Comparison of ENCODE assay signal across 8 cellular contexts in the genomic region with DNA sequence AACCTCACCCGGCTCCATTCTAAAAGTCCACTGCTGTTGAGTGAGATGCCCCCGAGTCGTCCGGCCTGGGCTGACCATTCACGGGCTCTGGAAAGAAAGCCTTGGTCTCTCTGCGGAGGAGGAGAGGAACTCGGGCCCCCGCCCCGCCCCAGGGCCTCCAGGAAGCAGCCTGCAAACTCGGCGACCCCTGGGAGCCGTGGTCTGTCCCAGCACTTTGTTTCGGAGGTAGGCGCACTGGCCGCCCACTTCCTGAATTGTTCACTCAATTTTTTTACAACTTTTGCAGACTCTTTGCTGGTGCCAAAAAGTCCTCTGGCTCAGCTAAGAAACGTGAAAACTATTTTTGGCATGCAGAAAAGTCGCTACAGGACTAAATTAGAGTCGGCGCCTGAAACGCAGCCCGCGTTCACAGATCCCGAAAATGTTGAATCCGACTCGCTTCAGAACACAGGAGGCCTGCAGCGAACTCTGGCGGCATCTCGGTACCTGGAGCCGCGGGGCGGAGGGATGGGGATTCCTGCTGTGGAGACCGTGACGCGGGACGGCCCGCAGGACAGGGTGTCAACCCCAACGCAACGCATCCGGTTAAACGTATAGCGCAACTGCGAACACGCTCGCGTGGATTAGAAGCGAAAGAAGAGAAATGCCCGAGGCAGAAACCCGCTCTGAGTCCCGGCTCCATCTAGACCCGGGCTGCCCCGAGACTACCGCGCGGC. TPM values are rescaled to one million over a fixed set of nuclear protein-coding genes. Genes with fewer than 3 reads are reported as not detected.
DNase-seq lines count a peak whose midpoint lies in the region; ATAC-seq and TF ChIP-seq lines count a peak whose summit lies in the region.

No MANE protein-coding gene starts in this region.

- H3K4me1 ChIP-seq in RWPE2 (ENCODE audit: insufficient read depth, poor library complexity, severe bottlenecking), result no peaks in the 10 kb centered on the region

- DNase-seq in EH (ENCODE audit: low read depth) (peak; percentile 97), RWPE2 (ENCODE audit: low spot score) (peak; percentile 90), dermis microvascular lymphatic vessel endothelial cell (ENCODE audit: low read depth in 2 of 2) (peak; percentile 79 to 93)
- DNase-seq in stimulated activated CD4-positive, alpha-beta T cell treated with anti-CD3 and anti-CD28 coated beads, Interleukin-1b, Interleukin-23, amount 100 ng/mL, for 48 hours, result peak; percentile 22

- peak; percentile 80 for TF ChIP-seq CTCF in RWPE2 (IDR thresholded peaks at IDR 0.05; ENCODE audit: poor library complexity, severe bottlenecking)

- H3K36me3 ChIP-seq in RWPE2 (ENCODE audit: low read depth), result peaks cover 21% of the 10 kb centered on the region

- no peaks in the 10 kb centered on the region for H3K9me3 ChIP-seq in RWPE2 (ENCODE audit: severe bottlenecking)

- H3K27ac ChIP-seq in RWPE2 (ENCODE audit: poor library complexity, severe bottlenecking), result peak overlapping the region; percentile 84
- H3K27ac ChIP-seq in layer of hippocampus (ENCODE audit: low read depth, low read length), result peak overlapping the region; percentile 21

- H3K4me3 ChIP-seq in RWPE2 (ENCODE audit: severe bottlenecking), result peak overlapping the region; percentile 91

- ATAC-seq in RWPE2 (ENCODE audit: low read depth) (peak; percentile 69), GM21576 (IDR thresholded peaks at IDR 0.05; ENCODE audit: unreplicated experiment) (no peak), GM19395 (IDR thresholded peaks at IDR 0.05; ENCODE audit: unreplicated experiment) (no peak), HG03097 (IDR thresholded peaks at IDR 0.05; ENCODE audit: low FRiP score, unreplicated experiment) (no peak)

- no peaks in the 10 kb centered on the region for H3K27me3 ChIP-seq in RWPE2 (ENCODE audit: insufficient read depth, poor library complexity, severe bottlenecking)
- peaks cover 5% of the 10 kb centered on the region for H3K27me3 ChIP-seq in layer of hippocampus (ENCODE audit: control insufficient read depth, insufficient read depth, low read length)

RNA-seq across cellular contexts. Expression of a gene that starts 1.5 kb away (rescaled TPM):
- total RNA-seq in dermis microvascular lymphatic vessel endothelial cell, result 195 and 256 TPM in 2 replicates

Comparison
In these comparisons a context has a peak if more than half of its experiments do, and no peak if none do; other contexts are left out.
1. DNase-seq: peak in every context shown above with its lines; median percentile 97 in EH; 90 in RWPE2; 86 in dermis microvascular lymphatic vessel endothelial cell; 22 in stimulated activated CD4-positive, alpha-beta T cell treated with anti-CD3 and anti-CD28 coated beads, Interleukin-1b, Interleukin-23, amount 100 ng/mL, for 48 hours.